Comparison of ENCODE assay signal across 35 cellular contexts in the genomic region with DNA sequence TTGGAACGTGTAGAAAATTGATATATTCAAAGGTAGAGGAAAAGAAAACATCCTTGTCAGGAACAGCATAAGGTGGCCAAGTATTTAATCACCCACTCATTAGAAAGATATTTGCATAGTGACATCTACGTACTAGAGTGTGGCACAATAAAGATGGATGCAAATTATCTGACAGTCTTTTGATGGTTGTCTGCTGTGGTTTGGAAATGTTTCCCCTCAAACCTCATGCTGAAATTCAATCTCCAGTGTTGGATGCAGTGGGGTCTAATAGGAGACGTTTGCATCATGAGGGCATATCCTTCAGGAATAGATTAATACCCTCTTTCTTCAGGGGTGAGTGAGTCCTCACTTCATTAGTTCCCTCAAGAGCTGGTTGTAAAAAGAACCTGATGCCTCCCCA.
"Had no signal": no experiment of that assay in that cellular context is flagged by ENCODE, and none has a peak within 500 bp of the region (broad histone marks: within the 10 kb centered on the region; RNA-seq: fewer than 3 reads in every experiment).

No MANE protein-coding gene starts in this region.

- H3K9me3 ChIP-seq: adrenal gland, esophagus muscularis mucosa, gastrocnemius medialis had no signal

- H3K27ac ChIP-seq: adrenal gland, brain microvascular endothelial cell, coronary artery, dorsolateral prefrontal cortex, esophagus muscularis mucosa, foreskin keratinocyte, gastrocnemius medialis, heart left ventricle, WERI-Rb-1 had no signal

- H3K9me3 Mint-ChIP-seq: activated CD8-positive, alpha-beta T cell treated with anti-CD3 and anti-CD28 coated beads for 36 hours; activated naive CD4-positive, alpha-beta T cell treated with anti-CD3 and anti-CD28 coated beads, Interleukin-2, amount 50 U/mL, for 24 hours; activated T-cell treated with anti-CD3 and anti-CD28 coated beads, Interleukin-2, amount 50 U/mL, for 4 hours; activated T-helper 17 cell treated with anti-CD3 and anti-CD28 coated beads, Interleukin-2, amount 50 U/mL, for 72 hours; central memory CD8-positive, alpha-beta T cell had no signal

- H3K4me3 Mint-ChIP-seq: activated B cell treated with CpG ODN at 0.5 μM for 24 hours; activated CD8-positive, alpha-beta T cell treated with anti-CD3 and anti-CD28 coated beads for 36 hours; activated naive CD4-positive, alpha-beta T cell treated with anti-CD3 and anti-CD28 coated beads, Interleukin-2, amount 50 U/mL, for 24 hours; activated naive CD8-positive, alpha-beta T cell treated with anti-CD3 and anti-CD28 coated beads for 36 hours; activated naive CD8-positive, alpha-beta T cell treated with anti-CD3 and anti-CD28 coated beads, Interleukin-2, amount 50 U/mL, for 24 hours; activated T-cell treated with anti-CD3 and anti-CD28 coated beads, Interleukin-2, amount 50 U/mL, for 4 hours; activated T-helper 17 cell treated with anti-CD3 and anti-CD28 coated beads, Interleukin-2, amount 50 U/mL, for 72 hours; central memory CD8-positive, alpha-beta T cell; dendritic cell treated with granulocyte-macrophage colony-stimulating factor and Interleukin-4, amounts not matched to agents 40 ng/mL and 50 ng/mL, for 4 days; endodermal cell; T-helper 17 cell; T-helper 2 cell treated with Interferon-gamma antibody and Interleukin-4, amounts not matched to agents 5 μg/mL and 100 μg/mL, for 36 hours had no signal

- H3K27ac Mint-ChIP-seq: activated B cell treated with CpG ODN at 0.5 μM for 24 hours; activated CD8-positive, alpha-beta T cell treated with anti-CD3 and anti-CD28 coated beads for 36 hours; activated naive CD8-positive, alpha-beta T cell treated with anti-CD3 and anti-CD28 coated beads for 36 hours; activated naive CD8-positive, alpha-beta T cell treated with anti-CD3 and anti-CD28 coated beads, Interleukin-2, amount 50 U/mL, for 24 hours; activated T-helper 17 cell treated with anti-CD3 and anti-CD28 coated beads, Interleukin-2, amount 50 U/mL, for 72 hours; dendritic cell treated with granulocyte-macrophage colony-stimulating factor and Interleukin-4, amounts not matched to agents 40 ng/mL and 50 ng/mL, for 4 days; endodermal cell; T-helper 17 cell; T-helper 2 cell treated with Interferon-gamma antibody and Interleukin-4, amounts not matched to agents 5 μg/mL and 100 μg/mL, for 36 hours had no signal

- H3K27me3 ChIP-seq: brain microvascular endothelial cell, esophagus muscularis mucosa, foreskin keratinocyte, gastrocnemius medialis, heart left ventricle had no signal

- H3K36me3 ChIP-seq: adrenal gland, brain microvascular endothelial cell, esophagus muscularis mucosa, gastrocnemius medialis, heart left ventricle, WERI-Rb-1 had no signal

- ATAC-seq: activated CD4-positive, CD25-positive, alpha-beta regulatory T cell treated with anti-CD3 and anti-CD28 coated beads, Interleukin-2, amount 50 U/mL, for 24 hours; activated CD8-positive, alpha-beta T cell treated with anti-CD3 and anti-CD28 coated beads for 36 hours; activated naive CD8-positive, alpha-beta T cell treated with anti-CD3 and anti-CD28 coated beads, Interleukin-2, amount 50 U/mL, for 24 hours; activated T-cell treated with anti-CD3 and anti-CD28 coated beads, Interleukin-2, amount 50 U/mL, for 4 hours; activated T-helper 17 cell treated with anti-CD3 and anti-CD28 coated beads, Interleukin-2, amount 50 U/mL, for 72 hours; foreskin keratinocyte; gastrocnemius medialis; heart left ventricle; T-helper 17 cell had no signal

- DNase-seq: activated B cell treated with CpG ODN at 0.5 μM for 24 hours; activated CD4-positive, alpha-beta T cell treated with anti-CD3 and anti-CD28 coated beads for 48 hours; activated CD4-positive, alpha-beta T cell treated with anti-CD3 and anti-CD28 coated beads, Interleukin-2, amount 50 U/mL, for 1 hour; activated CD4-positive, alpha-beta T cell treated with anti-CD3 and anti-CD28 coated beads, Interleukin-2, amount 50 U/mL, for 48 hours; activated CD8-positive, alpha-beta memory T cell treated with anti-CD3 and anti-CD28 coated beads for 24 hours; activated CD8-positive, alpha-beta T cell treated with anti-CD3 and anti-CD28 coated beads for 36 hours; activated effector memory CD4-positive, alpha-beta T cell treated with Interleukin-2 at 50 U/mL for 16 hours; activated gamma-delta T cell treated with Interleukin-2 at 50 U/mL for 16 hours; activated naive CD4-positive, alpha-beta T cell treated with Interleukin-2 at 50 U/mL for 16 hours; activated naive CD8-positive, alpha-beta T cell treated with anti-CD3 and anti-CD28 coated beads for 36 hours; activated naive CD8-positive, alpha-beta T cell treated with anti-CD3 and anti-CD28 coated beads, Interleukin-2, amount 50 U/mL, for 24 hours; activated T-cell treated with anti-CD3 and anti-CD28 coated beads, Interleukin-2, amount 50 U/mL, for 4 hours; adrenal gland; amygdala; aorta; brain microvascular endothelial cell; dorsolateral prefrontal cortex; effector memory CD4-positive, alpha-beta T cell; endodermal cell; foreskin keratinocyte; gastrocnemius medialis; glutamatergic neuron; heart left ventricle; T-helper 1 cell; T-helper 17 cell; T1000; WERI-Rb-1 had no signal

- H3K4me3 ChIP-seq: adrenal gland, coronary artery, dorsolateral prefrontal cortex, esophagus muscularis mucosa, gastrocnemius medialis, heart left ventricle had no signal

- H3K4me1 ChIP-seq: adrenal gland, esophagus muscularis mucosa, gastrocnemius medialis had no signal

- H3K4me1 Mint-ChIP-seq: activated B cell treated with CpG ODN at 0.5 μM for 24 hours, endodermal cell had no signal

- H3K27me3 Mint-ChIP-seq: activated B cell treated with CpG ODN at 0.5 μM for 24 hours; activated naive CD4-positive, alpha-beta T cell treated with anti-CD3 and anti-CD28 coated beads, Interleukin-2, amount 50 U/mL, for 24 hours; activated naive CD8-positive, alpha-beta T cell treated with anti-CD3 and anti-CD28 coated beads for 36 hours; activated T-helper 17 cell treated with anti-CD3 and anti-CD28 coated beads, Interleukin-2, amount 50 U/mL, for 72 hours; central memory CD8-positive, alpha-beta T cell; T-helper 17 cell had no signal
